ENCODE assay signal across 24 cellular contexts in genomic region chr10:104433611-104434010, GRCh38.
"Had no signal": no experiment of that assay in that cellular context is flagged by ENCODE, and none has a peak within 500 bp of the region (broad histone marks: within the 10 kb centered on the region; RNA-seq: fewer than 3 reads in every experiment).

No MANE protein-coding gene starts in this region.

- H3K4me2 ChIP-seq: hepatocyte had no signal

- H2AFZ ChIP-seq: hepatocyte had no signal

- H3K9me3 ChIP-seq: esophagus squamous epithelium, gastroesophageal sphincter, heart left ventricle, left lung, lower lobe of right lung, mucosa of descending colon had no signal

- H3K9me3 Mint-ChIP-seq: immature natural killer cell had no signal

- H3K4me1 ChIP-seq: esophagus squamous epithelium, gastroesophageal sphincter, heart left ventricle, left lung, lower lobe of right lung had no signal

- H3K36me3 Mint-ChIP-seq: mesothelial cell of epicardium had no signal

- H3K4me3 ChIP-seq: coronary artery, dorsolateral prefrontal cortex, esophagus squamous epithelium, gastroesophageal sphincter, heart left ventricle, hepatocyte, left lung, lower lobe of right lung, mucosa of descending colon had no signal

- H3K27ac Mint-ChIP-seq: immature natural killer cell, mesothelial cell of epicardium had no signal

- DNase-seq: dermis blood vessel endothelial cell; dorsolateral prefrontal cortex; effector CD4-positive, alpha-beta T cell; effector memory CD4-positive, alpha-beta T cell; erythroblast; esophagus squamous epithelium; heart left ventricle; hypothalamus; immature natural killer cell; islet precursor cell; left cardiac atrium; left lung; left ventricle myocardium superior; lower lobe of right lung; mesenchymal stem cell; mucosa of descending colon had no signal

- H3K79me2 ChIP-seq: hepatocyte had no signal

- FAIRE-seq: colon, frontal cortex had no signal

- H3K27me3 ChIP-seq: dorsolateral prefrontal cortex, gastroesophageal sphincter, heart left ventricle, hepatocyte, left lung had no signal

- H3K27ac ChIP-seq: coronary artery, dorsolateral prefrontal cortex, epithelial cell of prostate, esophagus squamous epithelium, gastroesophageal sphincter, heart left ventricle, hepatocyte, left lung, lower lobe of right lung had no signal

- H3K4me3 Mint-ChIP-seq: immature natural killer cell, mesothelial cell of epicardium had no signal

- H3K36me3 ChIP-seq: esophagus squamous epithelium, gastroesophageal sphincter, heart left ventricle, left lung, lower lobe of right lung had no signal

- H3K4me1 Mint-ChIP-seq: immature natural killer cell, mesothelial cell of epicardium had no signal

- ATAC-seq: esophagus mucosa, gastroesophageal sphincter, heart left ventricle, left cardiac atrium, left lung, left ventricle myocardium superior, lower lobe of right lung, mucosa of descending colon had no signal
